ENCODE assay signal across 22 cellular contexts in the genomic region with DNA sequence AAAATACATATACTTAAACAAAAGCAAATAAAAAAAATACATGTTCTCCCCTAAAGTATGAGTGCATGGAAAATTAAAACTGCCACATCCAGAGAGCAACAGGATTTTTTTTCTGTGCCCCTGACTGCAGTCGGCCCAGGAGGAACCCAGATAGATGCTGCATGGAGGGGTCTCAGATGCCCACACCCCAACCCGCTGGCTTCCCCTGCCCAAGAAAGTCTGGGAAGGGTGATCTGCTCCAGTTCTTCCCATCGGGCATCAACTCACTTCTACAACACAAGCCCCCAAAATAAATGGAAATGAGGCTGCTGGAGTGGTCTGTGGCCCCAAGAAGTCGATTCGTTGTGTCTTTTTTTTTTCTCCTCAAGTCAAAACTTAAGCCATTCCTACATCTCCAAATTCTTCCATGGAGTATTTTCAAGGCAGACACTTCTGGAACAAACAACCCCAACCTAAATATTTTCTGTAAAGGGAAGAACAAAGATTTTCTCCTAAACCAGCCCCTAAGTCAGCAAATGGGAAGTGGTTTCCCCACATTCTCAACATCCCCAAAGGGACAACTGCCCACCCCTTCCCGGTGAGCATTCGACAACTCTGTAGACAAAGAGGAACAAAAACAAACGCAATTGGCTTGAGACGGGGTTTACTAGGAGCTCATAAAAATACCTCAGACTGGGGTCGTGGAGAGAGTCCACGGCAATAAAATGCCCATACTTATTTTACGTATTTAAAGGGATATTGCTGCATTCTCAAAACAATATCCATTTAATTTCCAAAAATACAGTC. TPM values are rescaled to one million over a fixed set of nuclear protein-coding genes. Genes with fewer than 3 reads are reported as not detected.
DNase-seq lines count a peak whose midpoint lies in the region; ATAC-seq, FAIRE-seq and TF ChIP-seq lines count a peak whose summit lies in the region.
"Had no signal": no experiment of that assay in that cellular context is flagged by ENCODE, and none has a peak within 500 bp of the region (broad histone marks: within the 10 kb centered on the region; RNA-seq: fewer than 3 reads in every experiment).

No MANE protein-coding gene starts in this region.

- H3K9me3 Mint-ChIP-seq in brain (no peaks in the 10 kb centered on the region), osteocyte (ENCODE audit: unreplicated experiment) (no peaks in the 10 kb centered on the region)
- H3K9me3 Mint-ChIP-seq: activated naive CD8-positive, alpha-beta T cell treated with anti-CD3 and anti-CD28 coated beads, Interleukin-2, amount 50 U/mL, for 24 hours; CD4-positive, alpha-beta T cell had no signal

- H3K36me3 ChIP-seq in kidney (ENCODE audit: control insufficient read depth in 1 of 2, insufficient read depth in 2 of 2, low read length in 2 of 2) (no peaks in the 10 kb centered on the region), Peyer's patch (no peaks in the 10 kb centered on the region)
- H3K36me3 ChIP-seq: upper lobe of left lung had no signal

- H3K4me1 Mint-ChIP-seq in brain, result peaks cover 57% of the 10 kb centered on the region
- H3K4me1 Mint-ChIP-seq in osteocyte (ENCODE audit: unreplicated experiment), result peaks cover 71% of the 10 kb centered on the region
- H3K4me1 Mint-ChIP-seq: activated naive CD8-positive, alpha-beta T cell treated with anti-CD3 and anti-CD28 coated beads, Interleukin-2, amount 50 U/mL, for 24 hours had no signal

- no peak for TF ChIP-seq POLR2A in Peyer's patch (IDR thresholded peaks at IDR 0.05)

- H3K27ac Mint-ChIP-seq in brain (peak overlapping the region in 3 of 5 experiments; percentile 8 to 50 (median 47)), osteocyte (ENCODE audit: unreplicated experiment) (peak overlapping the region; percentile 84)
- H3K27ac Mint-ChIP-seq: activated CD8-positive, alpha-beta T cell treated with anti-CD3 and anti-CD28 coated beads, Interleukin-2, amount 10 ng/mL, durations not matched to agents 7 days and 5 days; activated naive CD8-positive, alpha-beta T cell treated with anti-CD3 and anti-CD28 coated beads, Interleukin-2, amount 50 U/mL, for 24 hours; CD4-positive, alpha-beta T cell had no signal

- no peaks in the 10 kb centered on the region for H3K9me3 ChIP-seq in kidney (ENCODE audit: control insufficient read depth in 1 of 2, low read length in 2 of 2)
- no peaks in the 10 kb centered on the region for H3K9me3 ChIP-seq in Peyer's patch
- H3K9me3 ChIP-seq: upper lobe of left lung had no signal

- H3K4me1 ChIP-seq in kidney (ENCODE audit: control insufficient read depth in 1 of 2, insufficient read depth in 1 of 2, low read depth in 1 of 2, low read length in 2 of 2), result peaks cover 10% of the 10 kb centered on the region in 2 donors
- peaks cover 0 to 36% (median 2%) of the 10 kb centered on the region in 4 donors for H3K4me1 ChIP-seq in Peyer's patch

- no peak for FAIRE-seq in kidney (lab: Jason Lieb, UNC)
- FAIRE-seq: A204.1 had no signal

- H3K36me3 Mint-ChIP-seq in brain (no peaks in the 10 kb centered on the region), osteocyte (ENCODE audit: unreplicated experiment) (no peaks in the 10 kb centered on the region)

- TF ChIP-seq CTCF in brain (conservative IDR thresholded peaks at IDR 0.05), result no peak
- TF ChIP-seq CTCF in osteocyte (IDR thresholded peaks at IDR 0.05), result no peak
- TF ChIP-seq CTCF in kidney (IDR thresholded peaks at IDR 0.05; ENCODE audit: borderline replicate concordance, extremely low read depth, insufficient read depth), result no peak
- no peak for TF ChIP-seq CTCF in Peyer's patch (IDR thresholded peaks at IDR 0.05)

- no peak overlapping the region for H3K4me3 ChIP-seq in kidney (ENCODE audit: low read length in 2 of 2)
- H3K4me3 ChIP-seq in Peyer's patch, result no peak overlapping the region
- H3K4me3 ChIP-seq: PC-9, skin epidermis, upper lobe of left lung had no signal

- no peak overlapping the region for H3K9ac ChIP-seq in kidney (ENCODE audit: low read length in 2 of 2)

- no peak overlapping the region for H3K4me3 Mint-ChIP-seq in brain
- H3K4me3 Mint-ChIP-seq in osteocyte (ENCODE audit: unreplicated experiment), result peak overlapping the region; percentile 30
- H3K4me3 Mint-ChIP-seq: activated CD8-positive, alpha-beta T cell treated with anti-CD3 and anti-CD28 coated beads, Interleukin-2, amount 10 ng/mL, durations not matched to agents 7 days and 5 days; activated naive CD8-positive, alpha-beta T cell treated with anti-CD3 and anti-CD28 coated beads, Interleukin-2, amount 50 U/mL, for 24 hours; CD4-positive, alpha-beta T cell had no signal

- no peaks in the 10 kb centered on the region for H3K27me3 ChIP-seq in Peyer's patch
- H3K27me3 ChIP-seq: upper lobe of left lung had no signal

- H3K27me3 Mint-ChIP-seq in brain (peaks cover 9% of the 10 kb centered on the region), osteocyte (ENCODE audit: unreplicated experiment) (no peaks in the 10 kb centered on the region)

- intact Hi-C loops in left ventricle myocardium superior (cut with micrococcal nuclease), result no loop called here
- intact Hi-C loops in Right ventricle myocardium inferior (cut with DNase I), result no loop called here
- intact Hi-C loops in kidney (cut with DNase I), result no loop called here

- ATAC-seq in left ventricle myocardium superior (peak; percentile 18), Right ventricle myocardium inferior (no peak), GM19455 (IDR thresholded peaks at IDR 0.05; ENCODE audit: unreplicated experiment) (no peak), GM19351 (IDR thresholded peaks at IDR 0.05; ENCODE audit: unreplicated experiment) (no peak)
- ATAC-seq: activated CD8-positive, alpha-beta T cell treated with anti-CD3 and anti-CD28 coated beads, Interleukin-2, amount 10 ng/mL, durations not matched to agents 7 days and 5 days; activated naive CD8-positive, alpha-beta T cell treated with anti-CD3 and anti-CD28 coated beads, Interleukin-2, amount 50 U/mL, for 24 hours had no signal

- DNase-seq in left ventricle myocardium superior, result no peak
- no peak for DNase-seq in Right ventricle myocardium inferior (ENCODE audit: missing footprints)
- no peak for DNase-seq in osteocyte (ENCODE audit: extremely low spot score, unreplicated experiment)
- DNase-seq in kidney, result no peak
- no peak for DNase-seq in Peyer's patch
- DNase-seq: activated CD8-positive, alpha-beta T cell treated with anti-CD3 and anti-CD28 coated beads, Interleukin-2, amount 10 ng/mL, durations not matched to agents 7 days and 5 days; activated naive CD8-positive, alpha-beta T cell treated with anti-CD3 and anti-CD28 coated beads, Interleukin-2, amount 50 U/mL, for 24 hours; CD4-positive, alpha-beta T cell; DMS79; effector CD4-positive, alpha-beta T cell; islet precursor cell; NCI-H1694 treated with DMSO at 0.1 percent for 48 hours; NCI-H510A treated with DMSO at 0.1 percent for 48 hours; occipital lobe; PC-9; upper lobe of left lung had no signal

- H3K27ac ChIP-seq in kidney (ENCODE audit: low read depth in 2 of 2, low read length in 2 of 2), result no peak overlapping the region
- H3K27ac ChIP-seq in Peyer's patch, result peak overlapping the region in 1 of 4 donors; percentile 11
- H3K27ac ChIP-seq: PC-9, upper lobe of left lung had no signal

RNA-seq across cellular contexts. Expression of a gene that starts 46.7 kb away (rescaled TPM):
- total RNA-seq in left ventricle myocardium superior (0.87 TPM), Right ventricle myocardium inferior (0.92 TPM), osteocyte (43.0 and 48.2 TPM in 2 replicates), kidney (5.7 TPM), Peyer's patch (1 to 10 TPM in 3 of 4 donors, under 1 TPM in 1; 0.70 to 9.9 (median 4.1) TPM)
- polyA plus RNA-seq in brain (ENCODE audit: insufficient read depth, low read depth, low replicate concordance) (4.8 TPM), kidney (ENCODE audit: insufficient read depth, low read depth, low replicate concordance) (1.5 TPM)
- total RNA-seq: CD4-positive, alpha-beta T cell; mononuclear cell; PC-9 had no signal
